Comparison of ENCODE assay signal across 1 cellular context in the genomic region with DNA sequence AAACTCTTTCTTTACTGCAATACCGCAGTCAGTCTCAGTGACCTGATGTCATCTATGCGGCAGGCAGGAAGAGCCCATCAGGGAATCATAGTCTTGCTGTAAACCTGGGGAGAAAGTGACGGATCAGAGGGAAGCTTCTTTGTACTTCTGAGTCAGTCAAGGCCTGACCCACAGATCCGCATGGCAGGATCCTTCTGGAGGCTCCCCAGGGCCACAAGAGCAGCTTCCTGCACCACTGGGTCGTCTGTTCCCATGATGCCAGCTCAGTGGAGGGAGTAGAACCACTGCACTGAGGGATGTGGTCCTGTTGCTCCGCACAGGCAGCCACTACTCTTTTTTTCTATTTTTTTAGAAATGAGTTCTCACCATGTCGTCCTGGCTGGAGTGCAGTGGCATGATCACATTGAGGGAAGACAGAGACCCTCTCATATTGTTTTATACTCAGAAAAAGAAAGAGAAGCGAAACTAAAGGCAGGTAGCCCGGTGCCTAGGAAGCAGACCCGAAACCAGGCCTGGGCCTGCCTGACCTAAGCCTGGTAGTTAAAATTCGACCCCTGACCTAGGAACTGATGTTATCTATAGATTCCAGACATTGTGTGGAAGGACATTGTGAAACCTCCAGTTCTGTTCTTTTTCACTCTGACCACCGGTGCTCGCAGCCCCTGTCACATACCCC.
TF ChIP-seq lines count a peak whose summit lies in the region.

No MANE protein-coding gene starts in this region.

TF ChIP-seq in IMR-90, 13 proteins besides CTCF, POLR2A, EP300 and RAD21 (continued from another document):
- TF ChIP-seq RCOR1 (IDR thresholded peaks at IDR 0.05; ENCODE audit: insufficient replicate concordance, low read length) (no peak), RFX5 (IDR thresholded peaks at IDR 0.05; ENCODE audit: low read depth, low read length) (no peak), MAZ (IDR thresholded peaks at IDR 0.05; ENCODE audit: borderline replicate concordance, low read depth, low read length) (no peak), MXI1 (IDR thresholded peaks at IDR 0.05; ENCODE audit: borderline replicate concordance, low read depth, low read length) (no peak)
- TF ChIP-seq, protein P1, sequence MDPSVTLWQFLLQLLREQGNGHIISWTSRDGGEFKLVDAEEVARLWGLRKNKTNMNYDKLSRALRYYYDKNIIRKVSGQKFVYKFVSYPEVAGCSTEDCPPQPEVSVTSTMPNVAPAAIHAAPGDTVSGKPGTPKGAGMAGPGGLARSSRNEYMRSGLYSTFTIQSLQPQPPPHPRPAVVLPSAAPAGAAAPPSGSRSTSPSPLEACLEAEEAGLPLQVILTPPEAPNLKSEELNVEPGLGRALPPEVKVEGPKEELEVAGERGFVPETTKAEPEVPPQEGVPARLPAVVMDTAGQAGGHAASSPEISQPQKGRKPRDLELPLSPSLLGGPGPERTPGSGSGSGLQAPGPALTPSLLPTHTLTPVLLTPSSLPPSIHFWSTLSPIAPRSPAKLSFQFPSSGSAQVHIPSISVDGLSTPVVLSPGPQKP (IDR thresholded peaks at IDR 0.05; ENCODE audit: borderline replicate concordance, low read depth, low read length) = no peak
